ENCODE assay signal across 6 cellular contexts in the genomic region with DNA sequence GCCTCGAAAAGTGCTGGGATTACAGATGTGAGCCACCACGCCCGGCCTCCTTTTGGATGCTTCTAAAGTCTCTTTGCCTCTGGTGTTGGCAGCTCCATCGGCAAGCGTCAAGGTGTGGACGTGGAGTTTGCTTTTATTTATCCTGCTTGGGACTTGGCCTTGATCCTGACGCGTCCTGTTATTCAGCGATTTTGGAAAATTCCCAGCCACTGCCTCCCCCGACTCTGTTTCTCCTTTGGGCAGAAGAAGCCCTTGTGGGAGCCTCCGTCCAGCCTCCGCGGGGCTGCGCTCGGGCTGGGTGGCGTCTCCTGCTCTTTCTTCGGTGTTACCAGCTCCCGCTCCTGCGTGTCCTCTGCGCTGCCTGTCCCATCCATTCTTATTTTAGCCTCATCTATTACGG.
DNase-seq lines count a peak whose midpoint lies in the region; ATAC-seq and TF ChIP-seq lines count a peak whose summit lies in the region.
"Not testable (repeated sequence)": the region's sequence is repeated elsewhere in the genome, so short reads cannot be mapped to it uniquely, and the experiment has no call there.

No MANE protein-coding gene starts in this region.

- H2AFZ ChIP-seq in OCI-LY7 (ENCODE audit: low read length) = not testable (repeated sequence)

- H3K4me1 ChIP-seq in DOHH2 (ENCODE audit: control insufficient read depth, low read length) (peaks cover 14% of the 10 kb centered on the region), OCI-LY7 (ENCODE audit: insufficient read depth, low read length, poor library complexity, severe bottlenecking) (peaks cover 32% of the 10 kb centered on the region)
- not testable (repeated sequence) for H3K4me1 ChIP-seq in endodermal cell (ENCODE audit: control insufficient read depth, insufficient read depth, low read length); spleen

- not testable (repeated sequence) for H3K27ac ChIP-seq in DOHH2 (ENCODE audit: low read depth, low read length); OCI-LY7 (ENCODE audit: low read depth, low read length, poor library complexity, severe bottlenecking); endodermal cell (ENCODE audit: low read depth, low read length); spleen

- not testable (repeated sequence) for H3K9me3 ChIP-seq in DOHH2 (ENCODE audit: control insufficient read depth, insufficient read depth, low read length); OCI-LY7 (ENCODE audit: low read length); spleen
- H3K9me3 ChIP-seq in endodermal cell (ENCODE audit: control insufficient read depth, low read length) = peaks cover 17% of the 10 kb centered on the region

- H3K4me3 Mint-ChIP-seq in activated naive CD8-positive, alpha-beta T cell treated with anti-CD3 and anti-CD28 coated beads, Interleukin-2, amount 10 ng/mL, durations not matched to agents 7 days and 5 days; endodermal cell: not testable (repeated sequence)

- H3K79me2 ChIP-seq in DOHH2 (ENCODE audit: control insufficient read depth, low read length); OCI-LY7 (ENCODE audit: insufficient read depth, low read depth, low read length): not testable (repeated sequence)

- not testable (repeated sequence) for H3K36me3 ChIP-seq in DOHH2 (ENCODE audit: control insufficient read depth, low read length); OCI-LY7 (ENCODE audit: insufficient read depth, low read length); endodermal cell (ENCODE audit: control insufficient read depth, insufficient read depth, low read length); spleen

- not testable (repeated sequence) for BruUV-seq in OCI-LY7 (replicated peaks; lab: Mats Ljungman, UMichigan)

- WGBS in endodermal cell (ENCODE audit: insufficient coverage in 1 of 2, insufficient read length in 1 of 2), 2 experiments = 90 to 100% methylated on average over 6 to 20 of the region's 21 CpGs
- 87 to 91% (median 88%) methylated on average over 20 to 21 of the region's 21 CpGs for WGBS in spleen, 5 donors

- H3K9ac ChIP-seq in endodermal cell (ENCODE audit: extremely low read depth, low read length, poor library complexity, severe bottlenecking) = not testable (repeated sequence)

- not testable (repeated sequence) for H3K4me3 ChIP-seq in DOHH2 (ENCODE audit: low read length); OCI-LY7 (ENCODE audit: low read depth, low read length, poor library complexity, severe bottlenecking); endodermal cell (ENCODE audit: low read length); spleen

- not testable (repeated sequence) for H3F3A ChIP-seq in DOHH2 (ENCODE audit: control insufficient read depth, insufficient read depth)

- H3K9me3 Mint-ChIP-seq in activated naive CD8-positive, alpha-beta T cell treated with anti-CD3 and anti-CD28 coated beads, Interleukin-2, amount 10 ng/mL, durations not matched to agents 7 days and 5 days = not testable (repeated sequence)
- peaks cover 52% of the 10 kb centered on the region for H3K9me3 Mint-ChIP-seq in endodermal cell

- DNase-seq in OCI-LY7 (ENCODE audit: low spot score) = not testable (repeated sequence)
- DNase-seq in activated CD8-positive, alpha-beta memory T cell treated with anti-CD3 and anti-CD28 coated beads for 24 hours = peak; percentile 56
- peak; percentile 41 for DNase-seq in activated naive CD8-positive, alpha-beta T cell treated with anti-CD3 and anti-CD28 coated beads, Interleukin-2, amount 10 ng/mL, durations not matched to agents 7 days and 5 days
- DNase-seq in endodermal cell (peak; percentile 5), spleen (peak; percentile 70)

- H3K9me2 ChIP-seq in DOHH2 (replicated peaks; ENCODE audit: control insufficient read depth, low read length); OCI-LY7 (ENCODE audit: insufficient read depth, low read length): not testable (repeated sequence)

- peak overlapping the region; percentile 34 for H3K4me2 ChIP-seq in DOHH2 (ENCODE audit: low read length)
- peak overlapping the region; percentile 25; the same call in 1 of the 2 replicates for H3K4me2 ChIP-seq in OCI-LY7 (ENCODE audit: low read length)

- POLR2A ChIA-PET in OCI-LY7 (lab: Charles Lee); activated naive CD8-positive, alpha-beta T cell treated with anti-CD3 and anti-CD28 coated beads, Interleukin-2, amount 10 ng/mL, durations not matched to agents 7 days and 5 days (lab: Charles Lee): not testable (repeated sequence)

- H3K36me3 Mint-ChIP-seq in activated naive CD8-positive, alpha-beta T cell treated with anti-CD3 and anti-CD28 coated beads, Interleukin-2, amount 10 ng/mL, durations not matched to agents 7 days and 5 days; endodermal cell (ENCODE audit: low read depth): not testable (repeated sequence)

- TF ChIP-seq POLR2A in spleen (IDR thresholded peaks at IDR 0.05) = not testable (repeated sequence)

- not testable (repeated sequence) for H3K27ac Mint-ChIP-seq in activated naive CD8-positive, alpha-beta T cell treated with anti-CD3 and anti-CD28 coated beads, Interleukin-2, amount 10 ng/mL, durations not matched to agents 7 days and 5 days; endodermal cell

- ATAC-seq in activated naive CD8-positive, alpha-beta T cell treated with anti-CD3 and anti-CD28 coated beads, Interleukin-2, amount 10 ng/mL, durations not matched to agents 7 days and 5 days (ENCODE audit: low read depth) = not testable (repeated sequence)

- not testable (repeated sequence) for H3K27me3 ChIP-seq in DOHH2 (ENCODE audit: control insufficient read depth, low read length); endodermal cell (ENCODE audit: control insufficient read depth, insufficient read depth, low read length, poor library complexity, severe bottlenecking); spleen (replicated peaks in 1 of 7)

- CTCF ChIA-PET in OCI-LY7 (lab: Charles Lee; ENCODE audit: unreplicated experiment) = not testable (repeated sequence)

- H3K27me3 Mint-ChIP-seq in activated naive CD8-positive, alpha-beta T cell treated with anti-CD3 and anti-CD28 coated beads, Interleukin-2, amount 10 ng/mL, durations not matched to agents 7 days and 5 days; endodermal cell (ENCODE audit: insufficient read depth): not testable (repeated sequence)

- not testable (repeated sequence) for TF ChIP-seq CTCF in DOHH2 (IDR thresholded peaks at IDR 0.05; ENCODE audit: low read depth, low read length, poor library complexity, severe bottlenecking); OCI-LY7 (conservative IDR thresholded peaks at IDR 0.05; ENCODE audit: low read length); endodermal cell (conservative IDR thresholded peaks at IDR 0.05); spleen (IDR thresholded peaks at IDR 0.05 in 8 of 11, conservative IDR thresholded peaks at IDR 0.05 in 3 of 11)

- H4K20me1 ChIP-seq in DOHH2 (ENCODE audit: control insufficient read depth, insufficient read depth, low read depth, low read length); OCI-LY7 (ENCODE audit: insufficient read depth, low read length): not testable (repeated sequence)

- intact Hi-C loops in OCI-LY7 (cut with micrococcal nuclease; ENCODE audit: unreplicated experiment) = loop anchor here (5.0 kb wide), 1 partner anchor 534 kb away; no protein-coding TSS in a partner anchor
- intact Hi-C loops in spleen (cut with DNase I; ENCODE audit: low total_unique reads) = not testable (repeated sequence)

- H3K4me1 Mint-ChIP-seq in activated naive CD8-positive, alpha-beta T cell treated with anti-CD3 and anti-CD28 coated beads, Interleukin-2, amount 10 ng/mL, durations not matched to agents 7 days and 5 days; endodermal cell: not testable (repeated sequence)
